In genomic region chr18:2854871-2855270, GRCh38 we compare ENCODE assay signal across 21 cellular contexts. TPM values are rescaled to one million over a fixed set of nuclear protein-coding genes. Genes with fewer than 3 reads are reported as not detected.
DNase-seq lines count a peak whose midpoint lies in the region; ATAC-seq, FAIRE-seq and TF ChIP-seq lines count a peak whose summit lies in the region.
"Had no signal": no experiment of that assay in that cellular context is flagged by ENCODE, and none has a peak within 500 bp of the region (broad histone marks: within the 10 kb centered on the region; RNA-seq: fewer than 3 reads in every experiment).

No MANE protein-coding gene starts in this region.

- CTCF ChIA-PET in CD4-positive, alpha-beta memory T cell (lab: Charles Lee; ENCODE audit: partially characterized antibody), result no interaction called here

- H3K4me3 Mint-ChIP-seq in nephron progenitor cell, result no peak overlapping the region
- H3K4me3 Mint-ChIP-seq in CD4-positive, alpha-beta memory T cell, result peak overlapping the region in 1 of 8 donors; percentile 28
- H3K4me3 Mint-ChIP-seq: activated CD8-positive, alpha-beta T cell treated with anti-CD3 and anti-CD28 coated beads, Interleukin-2, amount 10 ng/mL, durations not matched to agents 7 days and 5 days; activated naive CD4-positive, alpha-beta T cell treated with anti-CD3 and anti-CD28 coated beads, Interleukin-2, amount 10 ng/mL, durations not matched to agents 7 days and 5 days; IgD-negative memory B cell; stimulated activated memory B cell treated with anti-CD40 and anti-IgM and Interleukin-4, amounts not matched to agents 10 μg/mL and 1 μg/mL and 100 μg/mL, for 72 hours had no signal

- H3K27ac ChIP-seq in heart right ventricle, result peak overlapping the region in 6 of 10 donors; percentile 2 to 39 (median 12)
- H3K27ac ChIP-seq in vagina, result peak overlapping the region; percentile 76
- H3K27ac ChIP-seq in CD4-positive, alpha-beta memory T cell (ENCODE audit: low read depth, low read length), result no peak overlapping the region
- no peak overlapping the region for H3K27ac ChIP-seq in kidney (ENCODE audit: low read depth in 2 of 2, low read length in 2 of 2)

- ATAC-seq in heart right ventricle, result no peak
- no peak for ATAC-seq in left ventricle myocardium superior
- ATAC-seq: activated CD8-positive, alpha-beta T cell treated with anti-CD3 and anti-CD28 coated beads, Interleukin-2, amount 10 ng/mL, durations not matched to agents 7 days and 5 days; GM12878; SK-N-SH treated with all-trans-retinoic acid at 6 μM for 48 hours; stimulated activated memory B cell treated with anti-CD40 and anti-IgM and Interleukin-4, amounts not matched to agents 10 μg/mL and 1 μg/mL and 100 μg/mL, for 72 hours had no signal

- H3K36me3 Mint-ChIP-seq in nephron progenitor cell (ENCODE audit: low read depth), result peaks cover 7% of the 10 kb centered on the region
- no peaks in the 10 kb centered on the region for H3K36me3 Mint-ChIP-seq in CD4-positive, alpha-beta memory T cell
- H3K36me3 Mint-ChIP-seq: activated naive CD4-positive, alpha-beta T cell treated with anti-CD3 and anti-CD28 coated beads, Interleukin-2, amount 10 ng/mL, durations not matched to agents 7 days and 5 days had no signal

- no peak for TF ChIP-seq POLR2A in vagina (IDR thresholded peaks at IDR 0.05)

- no peak overlapping the region for H3K9ac ChIP-seq in kidney (ENCODE audit: low read length in 2 of 2)

- H3K4me1 ChIP-seq in heart right ventricle (peaks cover 3 to 55% (median 21%) of the 10 kb centered on the region in 9 donors), vagina (peaks cover 36% of the 10 kb centered on the region), kidney (ENCODE audit: control insufficient read depth in 1 of 2, insufficient read depth in 1 of 2, low read depth in 1 of 2, low read length in 2 of 2) (no peaks in the 10 kb centered on the region)
- peaks cover 9% of the 10 kb centered on the region for H3K4me1 ChIP-seq in CD4-positive, alpha-beta memory T cell (ENCODE audit: insufficient read depth, low read length)
- H3K4me1 ChIP-seq: BE2C had no signal

- H3K36me3 ChIP-seq in heart right ventricle, result peaks cover 0 to 16% (median 0%) of the 10 kb centered on the region in 9 donors
- H3K36me3 ChIP-seq in vagina, result no peaks in the 10 kb centered on the region
- no peaks in the 10 kb centered on the region for H3K36me3 ChIP-seq in CD4-positive, alpha-beta memory T cell (ENCODE audit: insufficient read depth, low read length)
- no peaks in the 10 kb centered on the region for H3K36me3 ChIP-seq in kidney (ENCODE audit: control insufficient read depth in 1 of 2, insufficient read depth in 2 of 2, low read length in 2 of 2)
- H3K36me3 ChIP-seq: BE2C, upper lobe of left lung had no signal

- peaks cover 0 to 11% (median 6%) of the 10 kb centered on the region in 7 donors for H3K27me3 ChIP-seq in heart right ventricle
- no peaks in the 10 kb centered on the region for H3K27me3 ChIP-seq in vagina
- peaks cover 4% of the 10 kb centered on the region for H3K27me3 ChIP-seq in CD4-positive, alpha-beta memory T cell (ENCODE audit: insufficient read depth, low read length)
- H3K27me3 ChIP-seq: BE2C, upper lobe of left lung had no signal

- DNase-seq in heart right ventricle, result no peak
- no peak for DNase-seq in left ventricle myocardium superior
- peak; percentile 55 for DNase-seq in fibroblast of gingiva (ENCODE audit: low read depth)
- no peak for DNase-seq in nephron progenitor cell
- peak in 1 of 2 donors; percentile 70 for DNase-seq in vagina (ENCODE audit: extremely low spot score in 2 of 2)
- no peak for DNase-seq in CD4-positive, alpha-beta memory T cell
- no peak for DNase-seq in kidney
- DNase-seq in SHP77 (lab: John Stamatoyannopoulos, UW), result no peak
- DNase-seq: activated CD4-positive, CD25-positive, alpha-beta regulatory T cell; activated CD8-positive, alpha-beta T cell treated with anti-CD3 and anti-CD28 coated beads, Interleukin-2, amount 10 ng/mL, durations not matched to agents 7 days and 5 days; activated naive CD4-positive, alpha-beta T cell treated with anti-CD3 and anti-CD28 coated beads, Interleukin-2, amount 10 ng/mL, durations not matched to agents 7 days and 5 days; BE2C; GDM1; HCEC 1CT; NK-92 treated with Interleukin-12 subunit alpha and Interleukin-12 subunit beta, amount 100 ng/mL, for 24 hours; T-helper 9 cell; upper lobe of left lung had no signal

- 30 to 43% methylated on average over 6 of the region's 6 CpGs for WGBS in heart right ventricle, 2 donors

- peaks cover 11% of the 10 kb centered on the region for H3K9me3 Mint-ChIP-seq in nephron progenitor cell
- H3K9me3 Mint-ChIP-seq in CD4-positive, alpha-beta memory T cell, result peaks cover 0 to 6% (median 3%) of the 10 kb centered on the region in 8 donors

- H3K27ac Mint-ChIP-seq in nephron progenitor cell, result peak overlapping the region; percentile 34
- no peak overlapping the region for H3K27ac Mint-ChIP-seq in CD4-positive, alpha-beta memory T cell
- H3K27ac Mint-ChIP-seq: activated CD8-positive, alpha-beta T cell treated with anti-CD3 and anti-CD28 coated beads, Interleukin-2, amount 10 ng/mL, durations not matched to agents 7 days and 5 days; activated naive CD4-positive, alpha-beta T cell treated with anti-CD3 and anti-CD28 coated beads, Interleukin-2, amount 10 ng/mL, durations not matched to agents 7 days and 5 days; IgD-negative memory B cell; stimulated activated memory B cell treated with anti-CD40 and anti-IgM and Interleukin-4, amounts not matched to agents 10 μg/mL and 1 μg/mL and 100 μg/mL, for 72 hours had no signal

- H3K27me3 Mint-ChIP-seq in nephron progenitor cell (ENCODE audit: low read depth, poor library complexity), result peaks cover 8% of the 10 kb centered on the region
- H3K27me3 Mint-ChIP-seq in CD4-positive, alpha-beta memory T cell, result peaks cover 15 to 18% of the 10 kb centered on the region in 2 donors

- POLR2A ChIA-PET in CD4-positive, alpha-beta memory T cell (lab: Charles Lee; ENCODE audit: partially characterized antibody), result interaction anchor here (1.0 kb wide), 1 partner anchor 29 kb away, joined by 3 read pairs; no protein-coding TSS in a partner anchor

- no peak for FAIRE-seq in kidney (lab: Jason Lieb, UNC)
- FAIRE-seq: GM12878 had no signal

- H3K9me3 ChIP-seq in heart right ventricle (peaks cover 0 to 9% (median 0%) of the 10 kb centered on the region in 11 donors), vagina (no peaks in the 10 kb centered on the region), kidney (ENCODE audit: control insufficient read depth in 1 of 2, low read length in 2 of 2) (no peaks in the 10 kb centered on the region)
- H3K9me3 ChIP-seq in CD4-positive, alpha-beta memory T cell (ENCODE audit: control insufficient read depth in 1 of 2, low read length in 2 of 2), result no peaks in the 10 kb centered on the region
- H3K9me3 ChIP-seq: BE2C, upper lobe of left lung had no signal

- H3K4me1 Mint-ChIP-seq in nephron progenitor cell, result peaks cover 36% of the 10 kb centered on the region
- H3K4me1 Mint-ChIP-seq in CD4-positive, alpha-beta memory T cell, result peaks cover 4 to 9% (median 5%) of the 10 kb centered on the region in 4 donors

- intact Hi-C loops in heart right ventricle (cut with DNase I) (loop anchor here in 2 of 10 donors (5.0 kb wide), 2 partner anchors 37 to 52 kb away; no protein-coding TSS in a partner anchor), left ventricle myocardium superior (cut with micrococcal nuclease) (no loop called here), vagina (cut with DNase I) (loop anchor here (10.0 kb wide), 1 partner anchor 60 kb away; no protein-coding TSS in a partner anchor), kidney (cut with DNase I) (no loop called here)
- intact Hi-C loops in CD4-positive, alpha-beta memory T cell (cut with micrococcal nuclease), result no loop called here

- TF ChIP-seq CTCF in heart right ventricle (IDR thresholded peaks at IDR 0.05) (no peak), nephron progenitor cell (IDR thresholded peaks at IDR 0.05) (no peak), vagina (IDR thresholded peaks at IDR 0.05) (no peak), kidney (IDR thresholded peaks at IDR 0.05; ENCODE audit: borderline replicate concordance, extremely low read depth, insufficient read depth) (no peak)

- H3K4me3 ChIP-seq in heart right ventricle, result no peak overlapping the region
- H3K4me3 ChIP-seq in vagina, result no peak overlapping the region
- H3K4me3 ChIP-seq in CD4-positive, alpha-beta memory T cell (ENCODE audit: low read length in 2 of 2), result no peak overlapping the region
- H3K4me3 ChIP-seq in kidney (ENCODE audit: low read length in 2 of 2), result no peak overlapping the region
- H3K4me3 ChIP-seq: GM12878, upper lobe of left lung had no signal

RNA-seq across cellular contexts. Expression of gene EMILIN2, which starts 8.1 kb away (rescaled TPM):
- total RNA-seq in heart right ventricle (10 to 100 TPM in 9 of 10 donors, 1 to 10 TPM in 1; 9.5 to 50.5 (median 19.6) TPM), left ventricle myocardium superior (23.4 TPM), vagina (26.8 TPM), kidney (24.0 TPM)
- polyA plus RNA-seq in heart right ventricle (10 to 100 TPM; 15.4 to 34.8 TPM), kidney (ENCODE audit: insufficient read depth, low read depth, low replicate concordance) (4.3 TPM)
- total RNA-seq in CD4-positive, alpha-beta memory T cell, result 10 to 100 TPM in 1 of 2 experiments, 1 to 10 TPM in 1; 9.5 to 11.4 TPM
- polyA plus RNA-seq in CD4-positive, alpha-beta memory T cell, result 1 to 10 TPM; 4.9 to 7.7 TPM

Comparison
In these comparisons a context has a peak if more than half of its experiments do, and no peak if none do; other contexts are left out.
1. H3K27ac ChIP-seq: peak in heart right ventricle (6 of 10) and vagina (single experiment); none in CD4-positive, alpha-beta memory T cell (single experiment) and kidney (0 of 2).